In genomic region chr10:79125092-79125491, GRCh38 we compare ENCODE assay signal across 1 cellular context.
TF ChIP-seq lines count a peak whose summit lies in the region.

No MANE protein-coding gene starts in this region.

TF ChIP-seq in IMR-90, 13 proteins besides CTCF, POLR2A, EP300 and RAD21 (continued from another document):
- TF ChIP-seq, protein P1, sequence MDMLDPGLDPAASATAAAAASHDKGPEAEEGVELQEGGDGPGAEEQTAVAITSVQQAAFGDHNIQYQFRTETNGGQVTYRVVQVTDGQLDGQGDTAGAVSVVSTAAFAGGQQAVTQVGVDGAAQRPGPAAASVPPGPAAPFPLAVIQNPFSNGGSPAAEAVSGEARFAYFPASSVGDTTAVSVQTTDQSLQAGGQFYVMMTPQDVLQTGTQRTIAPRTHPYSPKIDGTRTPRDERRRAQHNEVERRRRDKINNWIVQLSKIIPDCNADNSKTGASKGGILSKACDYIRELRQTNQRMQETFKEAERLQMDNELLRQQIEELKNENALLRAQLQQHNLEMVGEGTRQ (IDR thresholded peaks at IDR 0.05; ENCODE audit: low read depth, low read length), result no peak
- TF ChIP-seq FOS (IDR thresholded peaks at IDR 0.05; ENCODE audit: low read depth, low read length) (no peak), RFX5 (IDR thresholded peaks at IDR 0.05; ENCODE audit: low read depth, low read length) (no peak), SMC3 (IDR thresholded peaks at IDR 0.05; ENCODE audit: low read depth, low read length) (no peak), CEBPB (IDR thresholded peaks at IDR 0.05; ENCODE audit: low read depth, low read length) (no peak), NFE2L2 (IDR thresholded peaks at IDR 0.05; ENCODE audit: low read depth, low read length) (no peak), MAZ (IDR thresholded peaks at IDR 0.05; ENCODE audit: borderline replicate concordance, low read depth, low read length) (no peak), MXI1 (IDR thresholded peaks at IDR 0.05; ENCODE audit: borderline replicate concordance, low read depth, low read length) (no peak)
- TF ChIP-seq, protein P2, sequence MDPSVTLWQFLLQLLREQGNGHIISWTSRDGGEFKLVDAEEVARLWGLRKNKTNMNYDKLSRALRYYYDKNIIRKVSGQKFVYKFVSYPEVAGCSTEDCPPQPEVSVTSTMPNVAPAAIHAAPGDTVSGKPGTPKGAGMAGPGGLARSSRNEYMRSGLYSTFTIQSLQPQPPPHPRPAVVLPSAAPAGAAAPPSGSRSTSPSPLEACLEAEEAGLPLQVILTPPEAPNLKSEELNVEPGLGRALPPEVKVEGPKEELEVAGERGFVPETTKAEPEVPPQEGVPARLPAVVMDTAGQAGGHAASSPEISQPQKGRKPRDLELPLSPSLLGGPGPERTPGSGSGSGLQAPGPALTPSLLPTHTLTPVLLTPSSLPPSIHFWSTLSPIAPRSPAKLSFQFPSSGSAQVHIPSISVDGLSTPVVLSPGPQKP (IDR thresholded peaks at IDR 0.05; ENCODE audit: borderline replicate concordance, low read depth, low read length), result no peak
